In genomic region chr2:112055110-112055832, GRCh38 we compare ENCODE assay signal across 8 cellular contexts.
DNase-seq lines count a peak whose midpoint lies in the region; ATAC-seq and TF ChIP-seq lines count a peak whose summit lies in the region.

Gene TMEM87B, plus strand, starts transcription at chr2:112055269. Its CDS starts 323 bp downstream, at chr2:112055592.

- TF ChIP-seq CTCF in WI38 (IDR thresholded peaks at IDR 0.05; ENCODE audit: low read depth, low read length), result no peak

- peak; percentile 68 for ATAC-seq in GM18909 (IDR thresholded peaks at IDR 0.05; ENCODE audit: poor library complexity, unreplicated experiment)
- ATAC-seq in HG03159 (IDR thresholded peaks at IDR 0.05; ENCODE audit: unreplicated experiment), result peak; percentile 55

- H3K4me3 ChIP-seq in WI38 (ENCODE audit: low read depth, low read length), result peak within 1 kb of the TSS; percentile 93

- DNase-seq in AG08396 (ENCODE audit: low spot score) (peak; percentile 96), NCI-H2227 treated with DMSO at 0.1 percent for 48 hours (lab: John Stamatoyannopoulos, UW) (peak; percentile 92), islet precursor cell (peak; percentile 99)
- DNase-seq in central memory CD4-positive, alpha-beta T cell, result peak; percentile 95
- DNase-seq in stimulated activated CD4-positive, alpha-beta T cell treated with anti-CD3 and anti-CD28 coated beads, Interleukin-12 subunit alpha, Interleukin-12 subunit beta, amount 100 ng/mL, for 48 hours (ENCODE audit: low read depth in 2 of 3, low spot score in 1 of 3), result peak; percentile 94 to 99 (median 97)

Comparison
In these comparisons a context has a peak if more than half of its experiments do, and no peak if none do; other contexts are left out.
1. Peak in every context shown above with its lines: DNase-seq, ATAC-seq and H3K4me3 ChIP-seq.